ENCODE assay signal across 1 cellular context in genomic region chr20:49978685-49979029, GRCh38.
TF ChIP-seq lines count a peak whose summit lies in the region.

No MANE protein-coding gene starts in this region.

TF ChIP-seq in HepG2, 621 proteins besides CTCF, POLR2A, EP300 and RAD21:
- TF ChIP-seq ZBTB38 (CRISPR knock-in tag; IDR thresholded peaks at IDR 0.05): no peak
- 0 out of 2 replicates have a peak, but pooled peaks have one; percentile 18 for TF ChIP-seq ZNF30 (CRISPR knock-in tag; IDR thresholded peaks at IDR 0.05)
- TF ChIP-seq ZNF556 (CRISPR knock-in tag; IDR thresholded peaks at IDR 0.05; ENCODE audit: borderline replicate concordance): no peak
- no peak for TF ChIP-seq ZFX (CRISPR knock-in tag; IDR thresholded peaks at IDR 0.05; ENCODE audit: low read depth)
- no peak for TF ChIP-seq ZNF501 (CRISPR knock-in tag; IDR thresholded peaks at IDR 0.05)
- 0 out of 2 replicates have a peak, but pooled peaks have one; percentile 76 for TF ChIP-seq ZNF816 (CRISPR knock-in tag; IDR thresholded peaks at IDR 0.05; ENCODE audit: borderline replicate concordance)
- peak; percentile 90; the same call in 1 of the 2 replicates for TF ChIP-seq FOXO4 (CRISPR knock-in tag; conservative IDR thresholded peaks at IDR 0.05)
- no peak for TF ChIP-seq PAX8 (CRISPR knock-in tag; IDR thresholded peaks at IDR 0.05; ENCODE audit: borderline replicate concordance)
- no peak for TF ChIP-seq JUND (CRISPR knock-in tag; IDR thresholded peaks at IDR 0.05)
- 0 out of 2 replicates have a peak, but pooled peaks have one; percentile 19 for TF ChIP-seq ZNF460 (CRISPR knock-in tag; IDR thresholded peaks at IDR 0.05; ENCODE audit: borderline replicate concordance)
- TF ChIP-seq ZNF883 (CRISPR knock-in tag; IDR thresholded peaks at IDR 0.05; ENCODE audit: not compliant biosample characterization): no peak
- no peak for TF ChIP-seq HNF4G (IDR thresholded peaks at IDR 0.05; ENCODE audit: borderline replicate concordance, low read depth, low read length)
- no peak for TF ChIP-seq HNF4G (CRISPR knock-in tag; IDR thresholded peaks at IDR 0.05; ENCODE audit: borderline replicate concordance, low read depth)
- TF ChIP-seq, protein P1, sequence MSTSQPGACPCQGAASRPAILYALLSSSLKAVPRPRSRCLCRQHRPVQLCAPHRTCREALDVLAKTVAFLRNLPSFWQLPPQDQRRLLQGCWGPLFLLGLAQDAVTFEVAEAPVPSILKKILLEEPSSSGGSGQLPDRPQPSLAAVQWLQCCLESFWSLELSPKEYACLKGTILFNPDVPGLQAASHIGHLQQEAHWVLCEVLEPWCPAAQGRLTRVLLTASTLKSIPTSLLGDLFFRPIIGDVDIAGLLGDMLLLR (CRISPR knock-in tag; IDR thresholded peaks at IDR 0.05): no peak
- TF ChIP-seq, protein P2, sequence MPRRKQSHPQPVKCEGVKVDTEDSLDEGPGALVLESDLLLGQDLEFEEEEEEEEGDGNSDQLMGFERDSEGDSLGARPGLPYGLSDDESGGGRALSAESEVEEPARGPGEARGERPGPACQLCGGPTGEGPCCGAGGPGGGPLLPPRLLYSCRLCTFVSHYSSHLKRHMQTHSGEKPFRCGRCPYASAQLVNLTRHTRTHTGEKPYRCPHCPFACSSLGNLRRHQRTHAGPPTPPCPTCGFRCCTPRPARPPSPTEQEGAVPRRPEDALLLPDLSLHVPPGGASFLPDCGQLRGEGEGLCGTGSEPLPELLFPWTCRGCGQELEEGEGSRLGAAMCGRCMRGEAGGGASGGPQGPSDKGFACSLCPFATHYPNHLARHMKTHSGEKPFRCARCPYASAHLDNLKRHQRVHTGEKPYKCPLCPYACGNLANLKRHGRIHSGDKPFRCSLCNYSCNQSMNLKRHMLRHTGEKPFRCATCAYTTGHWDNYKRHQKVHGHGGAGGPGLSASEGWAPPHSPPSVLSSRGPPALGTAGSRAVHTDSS (CRISPR knock-in tag; conservative IDR thresholded peaks at IDR 0.05): no peak
- 0 out of 2 replicates have a peak, but pooled peaks have one; percentile 67 for TF ChIP-seq ZFP82 (CRISPR knock-in tag; IDR thresholded peaks at IDR 0.05; ENCODE audit: borderline replicate concordance)
- TF ChIP-seq ATAD3A (CRISPR knock-in tag; IDR thresholded peaks at IDR 0.05): no peak
- TF ChIP-seq, protein P3, sequence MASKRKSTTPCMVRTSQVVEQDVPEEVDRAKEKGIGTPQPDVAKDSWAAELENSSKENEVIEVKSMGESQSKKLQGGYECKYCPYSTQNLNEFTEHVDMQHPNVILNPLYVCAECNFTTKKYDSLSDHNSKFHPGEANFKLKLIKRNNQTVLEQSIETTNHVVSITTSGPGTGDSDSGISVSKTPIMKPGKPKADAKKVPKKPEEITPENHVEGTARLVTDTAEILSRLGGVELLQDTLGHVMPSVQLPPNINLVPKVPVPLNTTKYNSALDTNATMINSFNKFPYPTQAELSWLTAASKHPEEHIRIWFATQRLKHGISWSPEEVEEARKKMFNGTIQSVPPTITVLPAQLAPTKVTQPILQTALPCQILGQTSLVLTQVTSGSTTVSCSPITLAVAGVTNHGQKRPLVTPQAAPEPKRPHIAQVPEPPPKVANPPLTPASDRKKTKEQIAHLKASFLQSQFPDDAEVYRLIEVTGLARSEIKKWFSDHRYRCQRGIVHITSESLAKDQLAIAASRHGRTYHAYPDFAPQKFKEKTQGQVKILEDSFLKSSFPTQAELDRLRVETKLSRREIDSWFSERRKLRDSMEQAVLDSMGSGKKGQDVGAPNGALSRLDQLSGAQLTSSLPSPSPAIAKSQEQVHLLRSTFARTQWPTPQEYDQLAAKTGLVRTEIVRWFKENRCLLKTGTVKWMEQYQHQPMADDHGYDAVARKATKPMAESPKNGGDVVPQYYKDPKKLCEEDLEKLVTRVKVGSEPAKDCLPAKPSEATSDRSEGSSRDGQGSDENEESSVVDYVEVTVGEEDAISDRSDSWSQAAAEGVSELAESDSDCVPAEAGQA (IDR thresholded peaks at IDR 0.05; ENCODE audit: low read depth): no peak
- TF ChIP-seq, protein P3 (CRISPR knock-in tag; IDR thresholded peaks at IDR 0.05; ENCODE audit: borderline replicate concordance): no peak
- TF ChIP-seq ASH2L (IDR thresholded peaks at IDR 0.05; ENCODE audit: insufficient read length, low read depth, low read length): no peak
- no peak for TF ChIP-seq ZNF138 (CRISPR knock-in tag; IDR thresholded peaks at IDR 0.05; ENCODE audit: low read depth)
- TF ChIP-seq ZNF234 (CRISPR knock-in tag; conservative IDR thresholded peaks at IDR 0.05): no peak
- TF ChIP-seq, protein P4, sequence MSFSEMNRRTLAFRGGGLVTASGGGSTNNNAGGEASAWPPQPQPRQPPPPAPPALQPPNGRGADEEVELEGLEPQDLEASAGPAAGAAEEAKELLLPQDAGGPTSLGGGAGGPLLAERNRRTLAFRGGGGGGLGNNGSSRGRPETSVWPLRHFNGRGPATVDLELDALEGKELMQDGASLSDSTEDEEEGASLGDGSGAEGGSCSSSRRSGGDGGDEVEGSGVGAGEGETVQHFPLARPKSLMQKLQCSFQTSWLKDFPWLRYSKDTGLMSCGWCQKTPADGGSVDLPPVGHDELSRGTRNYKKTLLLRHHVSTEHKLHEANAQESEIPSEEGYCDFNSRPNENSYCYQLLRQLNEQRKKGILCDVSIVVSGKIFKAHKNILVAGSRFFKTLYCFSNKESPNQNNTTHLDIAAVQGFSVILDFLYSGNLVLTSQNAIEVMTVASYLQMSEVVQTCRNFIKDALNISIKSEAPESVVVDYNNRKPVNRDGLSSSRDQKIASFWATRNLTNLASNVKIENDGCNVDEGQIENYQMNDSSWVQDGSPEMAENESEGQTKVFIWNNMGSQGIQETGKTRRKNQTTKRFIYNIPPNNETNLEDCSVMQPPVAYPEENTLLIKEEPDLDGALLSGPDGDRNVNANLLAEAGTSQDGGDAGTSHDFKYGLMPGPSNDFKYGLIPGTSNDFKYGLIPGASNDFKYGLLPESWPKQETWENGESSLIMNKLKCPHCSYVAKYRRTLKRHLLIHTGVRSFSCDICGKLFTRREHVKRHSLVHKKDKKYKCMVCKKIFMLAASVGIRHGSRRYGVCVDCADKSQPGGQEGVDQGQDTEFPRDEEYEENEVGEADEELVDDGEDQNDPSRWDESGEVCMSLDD (CRISPR knock-in tag; IDR thresholded peaks at IDR 0.05; ENCODE audit: borderline replicate concordance): no peak
- no peak for TF ChIP-seq ARID2 (CRISPR knock-in tag; IDR thresholded peaks at IDR 0.05; ENCODE audit: borderline replicate concordance)
- no peak for TF ChIP-seq ZNF253 (CRISPR knock-in tag; IDR thresholded peaks at IDR 0.05; ENCODE audit: borderline replicate concordance)
- TF ChIP-seq, protein P5, sequence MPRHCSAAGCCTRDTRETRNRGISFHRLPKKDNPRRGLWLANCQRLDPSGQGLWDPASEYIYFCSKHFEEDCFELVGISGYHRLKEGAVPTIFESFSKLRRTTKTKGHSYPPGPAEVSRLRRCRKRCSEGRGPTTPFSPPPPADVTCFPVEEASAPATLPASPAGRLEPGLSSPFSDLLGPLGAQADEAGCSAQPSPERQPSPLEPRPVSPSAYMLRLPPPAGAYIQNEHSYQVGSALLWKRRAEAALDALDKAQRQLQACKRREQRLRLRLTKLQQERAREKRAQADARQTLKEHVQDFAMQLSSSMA (CRISPR knock-in tag; IDR thresholded peaks at IDR 0.05): no peak
- no peak for TF ChIP-seq HES4 (CRISPR knock-in tag; IDR thresholded peaks at IDR 0.05; ENCODE audit: borderline replicate concordance)
- TF ChIP-seq ZNF607 (CRISPR knock-in tag; IDR thresholded peaks at IDR 0.05; ENCODE audit: borderline replicate concordance): no peak
- TF ChIP-seq ZNF350 (CRISPR knock-in tag; IDR thresholded peaks at IDR 0.05; ENCODE audit: borderline replicate concordance, low read depth): no peak
- TF ChIP-seq U2AF1 (optimal IDR thresholded peaks at IDR 0.05; ENCODE audit: low read depth, low read length): no peak
- TF ChIP-seq ZSCAN30 (CRISPR knock-in tag; IDR thresholded peaks at IDR 0.05): no peak
- TF ChIP-seq ZNF18 (CRISPR knock-in tag; IDR thresholded peaks at IDR 0.05; ENCODE audit: insufficient replicate concordance): peak; percentile 11
- no peak for TF ChIP-seq ZBTB21 (CRISPR knock-in tag; IDR thresholded peaks at IDR 0.05)
- TF ChIP-seq, protein P6, sequence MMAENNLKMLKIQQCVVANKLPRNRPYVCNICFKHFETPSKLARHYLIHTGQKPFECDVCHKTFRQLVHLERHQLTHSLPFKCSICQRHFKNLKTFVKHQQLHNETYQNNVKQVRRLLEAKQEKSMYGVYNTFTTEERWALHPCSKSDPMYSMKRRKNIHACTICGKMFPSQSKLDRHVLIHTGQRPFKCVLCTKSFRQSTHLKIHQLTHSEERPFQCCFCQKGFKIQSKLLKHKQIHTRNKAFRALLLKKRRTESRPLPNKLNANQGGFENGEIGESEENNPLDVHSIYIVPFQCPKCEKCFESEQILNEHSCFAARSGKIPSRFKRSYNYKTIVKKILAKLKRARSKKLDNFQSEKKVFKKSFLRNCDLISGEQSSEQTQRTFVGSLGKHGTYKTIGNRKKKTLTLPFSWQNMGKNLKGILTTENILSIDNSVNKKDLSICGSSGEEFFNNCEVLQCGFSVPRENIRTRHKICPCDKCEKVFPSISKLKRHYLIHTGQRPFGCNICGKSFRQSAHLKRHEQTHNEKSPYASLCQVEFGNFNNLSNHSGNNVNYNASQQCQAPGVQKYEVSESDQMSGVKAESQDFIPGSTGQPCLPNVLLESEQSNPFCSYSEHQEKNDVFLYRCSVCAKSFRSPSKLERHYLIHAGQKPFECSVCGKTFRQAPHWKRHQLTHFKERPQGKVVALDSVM (CRISPR knock-in tag; IDR thresholded peaks at IDR 0.05): no peak
- no peak for TF ChIP-seq KLF15 (CRISPR knock-in tag; IDR thresholded peaks at IDR 0.05; ENCODE audit: borderline replicate concordance)
- TF ChIP-seq ETV5 (CRISPR knock-in tag; IDR thresholded peaks at IDR 0.05; ENCODE audit: borderline replicate concordance): no peak
- TF ChIP-seq FOXP1 (IDR thresholded peaks at IDR 0.05): no peak
- TF ChIP-seq FOXP1 (CRISPR knock-in tag; IDR thresholded peaks at IDR 0.05): no peak
- peak; percentile 65; the same call in 1 of the 2 replicates for TF ChIP-seq ZNF670 (CRISPR knock-in tag; IDR thresholded peaks at IDR 0.05; ENCODE audit: borderline replicate concordance)
